ENCODE assay signal across 18 cellular contexts in the genomic region with DNA sequence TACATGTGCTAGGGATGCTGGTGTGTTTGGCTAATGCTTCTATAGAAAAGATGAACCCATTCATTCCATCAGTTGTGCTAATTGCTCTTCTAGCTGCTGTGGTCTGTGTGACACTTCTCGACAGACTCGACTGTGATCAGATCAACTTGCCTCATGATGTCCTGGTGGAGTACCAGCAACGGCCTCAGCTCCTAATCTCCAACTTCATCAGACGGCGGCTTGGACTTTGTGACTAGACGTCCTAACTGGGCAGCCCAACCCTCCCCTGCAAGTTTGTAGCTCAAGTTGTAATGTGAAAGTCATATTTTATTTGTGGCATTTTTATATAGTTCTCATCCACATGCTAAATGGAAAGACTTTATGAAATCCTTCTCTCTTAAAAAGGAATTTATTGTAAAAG. TPM values are rescaled to one million over a fixed set of nuclear protein-coding genes. Genes with fewer than 3 reads are reported as not detected.
DNase-seq lines count a peak whose midpoint lies in the region; ATAC-seq, FAIRE-seq and TF ChIP-seq lines count a peak whose summit lies in the region.
"Had no signal": no experiment of that assay in that cellular context is flagged by ENCODE, and none has a peak within 500 bp of the region (broad histone marks: within the 10 kb centered on the region; RNA-seq: fewer than 3 reads in every experiment).

No MANE protein-coding gene starts in this region.

- ATAC-seq in K562, result peak; percentile 26; the same call in 1 of the 3 replicates
- ATAC-seq in HepG2, result peak; percentile 51
- ATAC-seq in left cardiac atrium, result no peak
- no peak for ATAC-seq in HG03469 (IDR thresholded peaks at IDR 0.05; ENCODE audit: unreplicated experiment)

- BruUV-seq in K562 (replicated peaks; lab: Mats Ljungman, UMichigan), result no TSS peak
- no TSS peak for BruUV-seq in HepG2 (replicated peaks; lab: Mats Ljungman, UMichigan)
- BruUV-seq in Calu3 (replicated peaks; lab: Mats Ljungman, UMichigan), result no TSS peak

- intact Hi-C loops in K562 (cut with micrococcal nuclease) (no loop called here), HepG2 (cut with micrococcal nuclease; ENCODE audit: unreplicated experiment) (loop anchor here (5.0 kb wide), 1 partner anchor 87 kb away; no protein-coding TSS in a partner anchor), left cardiac atrium (cut with DNase I) (no loop called here), Calu3 (cut with micrococcal nuclease; ENCODE audit: unreplicated experiment) (loop anchor here (5.0 kb wide), 1 partner anchor 323 kb away; a partner anchor contains a TSS)

- TF ChIP-seq RAD21 in K562 (CRISPR knock-in tag; conservative IDR thresholded peaks at IDR 0.05 in 1 of 2, IDR thresholded peaks at IDR 0.05 in 1 of 2), result no peak
- TF ChIP-seq RAD21 in HepG2 (CRISPR knock-in tag; IDR thresholded peaks at IDR 0.05), result 0 out of 2 replicates have a peak, but pooled peaks have one; percentile 30

- no peak overlapping the region for H3K27ac ChIP-seq in K562 (ENCODE audit: extremely low read depth, low read depth, low read length)
- no peak overlapping the region for H3K27ac ChIP-seq in HepG2 (ENCODE audit: extremely low read length, insufficient read depth, low read length)
- H3K27ac ChIP-seq: 22Rv1 had no signal

- POLR2A ChIA-PET in K562 (lab: Yijun Ruan, JAX) (interaction anchor here (0.8 kb wide), 1 partner anchor 100 kb away, joined by 3 read pairs; no protein-coding TSS in a partner anchor), HepG2 (lab: Yijun Ruan, JAX) (interaction anchor here (0.8 kb wide), 1 partner anchor 40 kb away, joined by 3 read pairs; no protein-coding TSS in a partner anchor)

- H3K27me3 ChIP-seq in K562 (ENCODE audit: control insufficient read depth in 2 of 2, insufficient read depth in 2 of 2, low read length in 2 of 2) (peaks cover 5 to 10% of the 10 kb centered on the region in 2 experiments; a peak in 4 of 5 replicates), HepG2 (ENCODE audit: control insufficient read depth in 1 of 2, insufficient read depth in 2 of 2, low read length in 2 of 2) (no peaks in the 10 kb centered on the region)

- H4K20me1 ChIP-seq in K562 (replicated peaks; ENCODE audit: control insufficient read depth, insufficient read depth, low read length) (no peaks in the 10 kb centered on the region), HepG2 (ENCODE audit: insufficient read depth, low read length) (no peaks in the 10 kb centered on the region)

- H3K4me1 Mint-ChIP-seq in nephron (peaks cover 18% of the 10 kb centered on the region), Calu3 (ENCODE audit: low read depth, unreplicated experiment) (peaks cover 43% of the 10 kb centered on the region)
- H3K4me1 Mint-ChIP-seq: CD8-positive, alpha-beta memory T cell had no signal

- H3K4me3 ChIP-seq in K562, result no peak overlapping the region
- no peak overlapping the region for H3K4me3 ChIP-seq in HepG2 (replicated peaks in 1 of 3; ENCODE audit: insufficient read depth in 1 of 3, low read depth in 2 of 3, low read length in 3 of 3)

- H3K9ac ChIP-seq in K562 (ENCODE audit: insufficient read depth in 1 of 2, low read depth in 2 of 2, low read length in 2 of 2) (no peak overlapping the region), HepG2 (ENCODE audit: insufficient read depth, low read depth, low read length) (no peak overlapping the region)

- no peak for TF ChIP-seq POLR2A in K562 (conservative IDR thresholded peaks at IDR 0.05)
- TF ChIP-seq POLR2A in HepG2 (IDR thresholded peaks at IDR 0.05; ENCODE audit: insufficient read depth in 1 of 2, low read depth in 2 of 2, low read length in 2 of 2), result no peak

- H3K27ac Mint-ChIP-seq in nephron (peak overlapping the region in 2 of 3 experiments; percentile 39 to 69), Calu3 (ENCODE audit: unreplicated experiment) (no peak overlapping the region)
- H3K27ac Mint-ChIP-seq: CD8-positive, alpha-beta memory T cell; H9 had no signal

- H2AFZ ChIP-seq in K562 (ENCODE audit: low read depth, low read length) (no peak overlapping the region), HepG2 (ENCODE audit: low read length) (peak overlapping the region; percentile 6)

- peaks cover 7% of the 10 kb centered on the region for H3K27me3 Mint-ChIP-seq in nephron (ENCODE audit: low read depth)
- H3K27me3 Mint-ChIP-seq in Calu3 (ENCODE audit: unreplicated experiment), result no peaks in the 10 kb centered on the region

- FAIRE-seq in K562 (lab: Jason Lieb, UNC) (no peak), HepG2 (lab: Jason Lieb, UNC) (peak; percentile 61)

- H3K4me1 ChIP-seq in K562 (replicated peaks in 1 of 2; ENCODE audit: control insufficient read depth in 2 of 2, insufficient read depth in 2 of 2, low read length in 2 of 2) (no peaks in the 10 kb centered on the region), HepG2 (ENCODE audit: insufficient read depth, low read length) (peaks cover 61% of the 10 kb centered on the region)

- 2% methylated on average over 6 of the region's 6 CpGs for whole genome bisulfite sequencing in K562 (ENCODE audit: insufficient coverage, low coverage, missing lambda C conversion rate)
- WGBS in HepG2 (ENCODE audit: low lambda C conversion rate), result 5% methylated on average over 6 of the region's 6 CpGs

- H3K36me3 ChIP-seq in K562 (ENCODE audit: control insufficient read depth, insufficient read depth, low read length) (no peaks in the 10 kb centered on the region), HepG2 (replicated peaks in 1 of 2; ENCODE audit: control insufficient read depth in 1 of 2, insufficient read depth in 2 of 2, low read length in 2 of 2) (no peaks in the 10 kb centered on the region)

- TF ChIP-seq CTCF in K562 (IDR thresholded peaks at IDR 0.05 in 2 of 3, conservative IDR thresholded peaks at IDR 0.05 in 1 of 3; ENCODE audit: insufficient read depth in 2 of 3, low read depth in 1 of 3, low read length in 3 of 3) (no peak), HepG2 (CRISPR knock-in tag; IDR thresholded peaks at IDR 0.05) (no peak), nephron (IDR thresholded peaks at IDR 0.05; ENCODE audit: unreplicated experiment in 3 of 3) (no peak), Calu3 (IDR thresholded peaks at IDR 0.05; ENCODE audit: unreplicated experiment) (no peak)

- no peaks in the 10 kb centered on the region for H3K9me3 Mint-ChIP-seq in nephron
- peaks cover 5% of the 10 kb centered on the region for H3K9me3 Mint-ChIP-seq in Calu3 (ENCODE audit: low read depth, unreplicated experiment)
- H3K9me3 Mint-ChIP-seq: H9 had no signal

- H3K36me3 Mint-ChIP-seq in nephron (ENCODE audit: low read depth) (peaks cover 7% of the 10 kb centered on the region), Calu3 (ENCODE audit: insufficient read depth, unreplicated experiment) (peaks cover 15% of the 10 kb centered on the region)
- H3K36me3 Mint-ChIP-seq: CD8-positive, alpha-beta memory T cell had no signal

- in situ Hi-C loops in K562 (cut with MboI) (no loop called here), HepG2 (cut with HindIII; ENCODE audit: extremely low pct_ligation_motif_present, low pct_unique_long_range_greater_than_20kb) (no loop called here)

- DNase-seq in HT-29 (ENCODE audit: low spot score), result peak; percentile 71
- DNase-seq in K562 (ENCODE audit: extremely low read depth in 1 of 4, low spot score in 3 of 4), result no peak
- DNase-seq in HepG2 (ENCODE audit: low spot score), result peak; percentile 83
- DNase-seq in left cardiac atrium, result no peak
- DNase-seq in Calu3, result no peak
- DNase-seq in C1 segment of cervical spinal cord (lab: John Stamatoyannopoulos, UW), result no peak
- DNase-seq: CD8-positive, alpha-beta memory T cell; DMS53; GOT3; H9 had no signal

- H3K9me1 ChIP-seq in K562 (ENCODE audit: control insufficient read depth, insufficient read depth, low read length), result no peaks in the 10 kb centered on the region

- H3K4me2 ChIP-seq in K562 (ENCODE audit: insufficient read depth, low read length), result no peak overlapping the region
- H3K4me2 ChIP-seq in HepG2 (ENCODE audit: low read depth, low read length), result peak overlapping the region; percentile 38

- no peak overlapping the region for H3K4me3 Mint-ChIP-seq in nephron
- no peak overlapping the region for H3K4me3 Mint-ChIP-seq in Calu3 (ENCODE audit: low read depth, unreplicated experiment)
- H3K4me3 Mint-ChIP-seq: CD8-positive, alpha-beta memory T cell; H9 had no signal

- H3K79me2 ChIP-seq in K562 (ENCODE audit: control insufficient read depth, insufficient read depth, low read length), result no peaks in the 10 kb centered on the region
- no peaks in the 10 kb centered on the region for H3K79me2 ChIP-seq in HepG2 (ENCODE audit: insufficient read depth, low read length)

- TF ChIP-seq EP300 in K562 (IDR thresholded peaks at IDR 0.05; ENCODE audit: low read length) (no peak), HepG2 (IDR thresholded peaks at IDR 0.05; ENCODE audit: low read depth in 2 of 2, low read length in 2 of 2) (peak in 1 of 2 experiments; percentile 48; a peak in 1 of 4 replicates), HepG2 (CRISPR knock-in tag; IDR thresholded peaks at IDR 0.05; ENCODE audit: borderline replicate concordance) (no peak)

- H3K9me3 ChIP-seq in K562 (replicated peaks; ENCODE audit: control insufficient read depth, insufficient read depth, low read depth, low read length) (no peaks in the 10 kb centered on the region), HepG2 (ENCODE audit: low read length) (no peaks in the 10 kb centered on the region)

- CTCF ChIA-PET in K562 (lab: Yijun Ruan, JAX; ENCODE audit: low intra/inter-chr PET ratio) (no interaction called here), HepG2 (lab: Yijun Ruan, JAX; ENCODE audit: low intra/inter-chr PET ratio, low total read pairs) (no interaction called here), Calu3 (lab: Charles Lee) (no interaction called here)

RNA-seq across cellular contexts. Expression of a gene that starts 33.0 kb away (rescaled TPM):
- total RNA-seq in HT-29 (2014; rRNA removed; shearing (Covaris generic)), result not detected in 2 replicates
- not detected in 2 replicates for total RNA-seq in K562 (2011; cell fraction: chromatin; rRNA removed; ENCODE audit: low replicate concordance)
- total RNA-seq in K562 (2011; cell fraction: nucleolus; rRNA removed), result not detected in 2 replicates
- total RNA-seq in K562 (2011; cell fraction: nucleoplasm; rRNA removed), result not detected in 2 replicates
- total RNA-seq in K562 (2014; rRNA removed) (not detected in 2 replicates), K562 (2014; rRNA removed; fragmentation: Illumina TruSeq; extraction: Trizol) (not detected in 2 replicates), K562 (2015; rRNA removed; fragmentation: Illumina TruSeq; extraction: Trizol) (not detected in 2 replicates), K562 (2021) (not detected in 2 replicates), HepG2 (2016; rRNA removed; fragmentation: Illumina TruSeq; extraction: Trizol) (0.07 TPM in 1 of 2 replicates, not detected in the other), left cardiac atrium (not detected), Calu3 (2022) (not detected in 2 replicates)
- polyA plus RNA-seq in K562 (2011; rRNA removed) (not detected in 2 replicates), K562 (2014; fragmentation: Illumina TruSeq; extraction: Trizol) (not detected in 2 replicates), K562 (2014; fragmentation: Nextera tagmentation; extraction: Ambion mirVana) (not detected), K562 (2014; rRNA removed) (not detected in 2 replicates), HepG2 (2011; rRNA removed) (0.04 and 0.28 TPM in 2 replicates)
- not detected in 2 replicates for polyA plus RNA-seq in K562 (2011; cell fraction: cytosol; rRNA removed)
- polyA plus RNA-seq in K562 (2011; cell fraction: nucleus; rRNA removed), result not detected in 2 replicates
- 0.03 and 0.04 TPM in 2 replicates for polyA plus RNA-seq in K562 (2012)
- polyA minus RNA-seq in K562 (2011; rRNA and poly(A)+ RNA removed), result not detected in 2 replicates
- not detected in 2 replicates for polyA minus RNA-seq in K562 (2011; cell fraction: cytosol; rRNA and poly(A)+ RNA removed)
- polyA minus RNA-seq in K562 (2011; cell fraction: nucleus; rRNA and poly(A)+ RNA removed), result not detected in 2 replicates
- not detected in 2 replicates for total RNA-seq in HepG2 (2016; cell fraction: cytosol; rRNA removed; fragmentation: Illumina TruSeq; extraction: Trizol; ENCODE audit: low read depth)
- total RNA-seq in HepG2 (2016; cell fraction: insoluble cytoplasmic fraction; rRNA removed; fragmentation: Illumina TruSeq; extraction: Trizol), result 0.15 and 0.22 TPM in 2 replicates
- total RNA-seq in HepG2 (2016; cell fraction: membrane; rRNA removed; fragmentation: Illumina TruSeq; extraction: Trizol), result 0.07 and 0.19 TPM in 2 replicates
- 0.25 TPM in 1 of 2 replicates, not detected in the other for total RNA-seq in HepG2 (2016; cell fraction: nucleus; rRNA removed; fragmentation: Illumina TruSeq; extraction: Trizol)
- polyA plus RNA-seq in HepG2 (2011; cell fraction: cytosol; rRNA removed), result 0.07 TPM in 1 of 2 replicates, not detected in the other
- polyA plus RNA-seq in HepG2 (2011; cell fraction: nucleus; rRNA removed), result 0.09 TPM in 1 of 2 replicates, not detected in the other
- polyA plus RNA-seq in HepG2 (2012), result 0.13 and 0.47 TPM in 2 replicates
- polyA plus RNA-seq in HepG2 (2016; cell fraction: cytosol; fragmentation: Illumina TruSeq; extraction: Trizol; ENCODE audit: low read depth), result 0.06 TPM in 1 of 2 replicates, not detected in the other
- 0.24 TPM in 1 of 2 replicates, not detected in the other for polyA plus RNA-seq in HepG2 (2016; cell fraction: insoluble cytoplasmic fraction; fragmentation: Illumina TruSeq; extraction: Trizol; ENCODE audit: low read depth)
- polyA plus RNA-seq in HepG2 (2016; cell fraction: membrane; fragmentation: Illumina TruSeq; extraction: Trizol; ENCODE audit: low read depth), result not detected in 2 replicates
- polyA plus RNA-seq in HepG2 (2016; cell fraction: nucleus; fragmentation: Illumina TruSeq; extraction: Trizol; ENCODE audit: insufficient read depth, low read depth), result not detected in 2 replicates
- 0.22 TPM in 1 of 2 replicates, not detected in the other for polyA minus RNA-seq in HepG2 (2011; rRNA and poly(A)+ RNA removed; ENCODE audit: low replicate concordance)
- polyA minus RNA-seq in HepG2 (2011; cell fraction: cytosol; rRNA and poly(A)+ RNA removed), result not detected in 2 replicates
- 0.13 and 0.25 TPM in 2 replicates for polyA minus RNA-seq in HepG2 (2011; cell fraction: nucleus; rRNA and poly(A)+ RNA removed)
- total RNA-seq: A673; Caco-2; CD8-positive, alpha-beta memory T cell; Daoy; H9; HT1080 had no signal
- polyA plus RNA-seq: BJ; CD8-positive, alpha-beta memory T cell had no signal

Comparison
In these comparisons a context has a peak if more than half of its experiments do, and no peak if none do; other contexts are left out.
1. DNase-seq: peak in HT-29 (single experiment) and HepG2 (single experiment); none in K562 (0 of 4), left cardiac atrium (single experiment), Calu3 (single experiment) and C1 segment of cervical spinal cord (0 of 14).
2. ATAC-seq: peak in K562 (single experiment) and HepG2 (single experiment); none in left cardiac atrium (0 of 2) and HG03469 (single experiment).
3. intact Hi-C loops: an anchor here in HepG2 (5.0 kb wide) and Calu3 (5.0 kb wide); none called in K562 and left cardiac atrium.